In genomic region chr11:121481484-121482230, GRCh38 we compare ENCODE assay signal across 8 cellular contexts. TPM values are rescaled to one million over a fixed set of nuclear protein-coding genes. Genes with fewer than 3 reads are reported as not detected.
DNase-seq lines count a peak whose midpoint lies in the region; ATAC-seq and TF ChIP-seq lines count a peak whose summit lies in the region.
"Not testable (repeated sequence)": the region's sequence is repeated elsewhere in the genome, so short reads cannot be mapped to it uniquely, and the experiment has no call there.

No MANE protein-coding gene starts in this region.

- H3K9me3 ChIP-seq in OCI-LY7 (ENCODE audit: low read length) = not testable (repeated sequence)

- H2AFZ ChIP-seq in OCI-LY7 (ENCODE audit: low read length) = not testable (repeated sequence)

- ATAC-seq in GM19324 (IDR thresholded peaks at IDR 0.05; ENCODE audit: low FRiP score, unreplicated experiment) (peak; percentile 23), HG02642 (IDR thresholded peaks at IDR 0.05; ENCODE audit: poor library complexity, unreplicated experiment) (peak; percentile 39), HG03432 (IDR thresholded peaks at IDR 0.05; ENCODE audit: unreplicated experiment) (peak; percentile 56)

- intact Hi-C loops in OCI-LY7 (cut with micrococcal nuclease; ENCODE audit: unreplicated experiment) = not testable (repeated sequence)
- intact Hi-C loops in activated T-helper 1 cell treated with anti-CD3 and anti-CD28 coated beads, Interleukin-12 subunit alpha, Interleukin-12 subunit beta, Interleukin-2, Interleukin-4 antibody, amounts not matched to agents 30 ng/mL and 10 ng/mL and 1 ng/mL, durations not matched to agents 14 hours and 24 hours and 36 hours (cut with micrococcal nuclease) = loop anchor here (1.0 to 5.0 kb wide), 6 partner anchors 13 to 51 kb away; partner anchors contain the start of genes SORL1 and SORL1-AS1

- not testable (repeated sequence) for DNase-seq in GM12864 (ENCODE audit: low read depth)
- peak; percentile 37 for DNase-seq in OCI-LY7 (ENCODE audit: low spot score)
- DNase-seq in activated T-helper 1 cell treated with anti-CD3 and anti-CD28 coated beads, Interleukin-12 subunit alpha, Interleukin-12 subunit beta, Interleukin-2, Interleukin-4 antibody, amounts not matched to agents 30 ng/mL and 10 ng/mL and 1 ng/mL, durations not matched to agents 14 hours and 24 hours and 36 hours (ENCODE audit: low spot score) = peak; percentile 71
- DNase-seq in germinal center (ENCODE audit: low spot score) = peak; percentile 51
- DNase-seq in stimulated activated naive CD4-positive, alpha-beta T cell treated with Interleukin-2 at 50 U/mL for 16 hours (lab: John Stamatoyannopoulos, UW) = peak; percentile 19

- peaks cover 47% of the 10 kb centered on the region for H3K36me3 Mint-ChIP-seq in activated T-helper 1 cell treated with anti-CD3 and anti-CD28 coated beads, Interleukin-12 subunit alpha, Interleukin-12 subunit beta, Interleukin-2, Interleukin-4 antibody, amounts not matched to agents 30 ng/mL and 10 ng/mL and 1 ng/mL, durations not matched to agents 14 hours and 24 hours and 36 hours (ENCODE audit: low read depth)

- peak overlapping the region; percentile 79 for H3K27ac ChIP-seq in OCI-LY7 (ENCODE audit: low read depth, low read length, poor library complexity, severe bottlenecking)

- peaks cover 91% of the 10 kb centered on the region for H3K79me2 ChIP-seq in OCI-LY7 (ENCODE audit: insufficient read depth, low read depth, low read length)

- H3K4me1 Mint-ChIP-seq in activated T-helper 1 cell treated with anti-CD3 and anti-CD28 coated beads, Interleukin-12 subunit alpha, Interleukin-12 subunit beta, Interleukin-2, Interleukin-4 antibody, amounts not matched to agents 30 ng/mL and 10 ng/mL and 1 ng/mL, durations not matched to agents 14 hours and 24 hours and 36 hours (ENCODE audit: low read depth) = peaks cover 44% of the 10 kb centered on the region

- CTCF ChIA-PET in OCI-LY7 (lab: Charles Lee; ENCODE audit: unreplicated experiment) = interaction anchor here (0.9 to 1.8 kb wide), 2 partner anchors 12 to 114 kb away, joined by 3 read pairs; no protein-coding TSS in a partner anchor

- not testable (repeated sequence) for H3K9me2 ChIP-seq in OCI-LY7 (ENCODE audit: insufficient read depth, low read length)

- peak overlapping the region; percentile 76 for H3K4me3 Mint-ChIP-seq in activated T-helper 1 cell treated with anti-CD3 and anti-CD28 coated beads, Interleukin-12 subunit alpha, Interleukin-12 subunit beta, Interleukin-2, Interleukin-4 antibody, amounts not matched to agents 30 ng/mL and 10 ng/mL and 1 ng/mL, durations not matched to agents 14 hours and 24 hours and 36 hours

- not testable (repeated sequence) for H3K9me3 Mint-ChIP-seq in activated T-helper 1 cell treated with anti-CD3 and anti-CD28 coated beads, Interleukin-12 subunit alpha, Interleukin-12 subunit beta, Interleukin-2, Interleukin-4 antibody, amounts not matched to agents 30 ng/mL and 10 ng/mL and 1 ng/mL, durations not matched to agents 14 hours and 24 hours and 36 hours

- peak overlapping the region; percentile 96 for H3K27ac Mint-ChIP-seq in activated T-helper 1 cell treated with anti-CD3 and anti-CD28 coated beads, Interleukin-12 subunit alpha, Interleukin-12 subunit beta, Interleukin-2, Interleukin-4 antibody, amounts not matched to agents 30 ng/mL and 10 ng/mL and 1 ng/mL, durations not matched to agents 14 hours and 24 hours and 36 hours

- not testable (repeated sequence) for H3K27me3 Mint-ChIP-seq in activated T-helper 1 cell treated with anti-CD3 and anti-CD28 coated beads, Interleukin-12 subunit alpha, Interleukin-12 subunit beta, Interleukin-2, Interleukin-4 antibody, amounts not matched to agents 30 ng/mL and 10 ng/mL and 1 ng/mL, durations not matched to agents 14 hours and 24 hours and 36 hours (ENCODE audit: insufficient read depth)

- peaks cover 42% of the 10 kb centered on the region for H3K4me1 ChIP-seq in OCI-LY7 (ENCODE audit: insufficient read depth, low read length, poor library complexity, severe bottlenecking)

- H4K20me1 ChIP-seq in OCI-LY7 (ENCODE audit: insufficient read depth, low read length) = not testable (repeated sequence)

- H3K4me3 ChIP-seq in GM12864 (ENCODE audit: low read depth, low read length) = peak overlapping the region; percentile 14
- H3K4me3 ChIP-seq in OCI-LY7 (ENCODE audit: low read depth, low read length, poor library complexity, severe bottlenecking) = peak overlapping the region; percentile 38

- H3K36me3 ChIP-seq in OCI-LY7 (ENCODE audit: insufficient read depth, low read length) = peaks cover 87% of the 10 kb centered on the region

- H3K4me2 ChIP-seq in OCI-LY7 (ENCODE audit: low read length) = peak overlapping the region; percentile 73

- not testable (repeated sequence) for TF ChIP-seq CTCF in GM12864 (IDR thresholded peaks at IDR 0.05; ENCODE audit: low read depth, low read length, missing control alignments); OCI-LY7 (conservative IDR thresholded peaks at IDR 0.05; ENCODE audit: low read length)

- POLR2A ChIA-PET in OCI-LY7 (lab: Charles Lee) = interaction anchor here (0.7 to 2.8 kb wide), 5 partner anchors 12 to 160 kb away, joined by 4 to 10 read pairs (median 9); no protein-coding TSS in a partner anchor

- not testable (repeated sequence) for BruUV-seq in OCI-LY7 (replicated peaks; lab: Mats Ljungman, UMichigan)

RNA-seq across cellular contexts. Expression of gene SORL1, which starts 29.5 kb away (rescaled TPM):
- 219 and 228 TPM in 2 replicates for total RNA-seq in OCI-LY7 (2014; rRNA removed; shearing (Covaris generic))
- 400 and 411 TPM in 2 replicates for total RNA-seq in OCI-LY7 (2022)
- 19.2 and 20.9 TPM in 2 replicates for total RNA-seq in activated T-helper 1 cell treated with anti-CD3 and anti-CD28 coated beads, Interleukin-12 subunit alpha, Interleukin-12 subunit beta, Interleukin-2, Interleukin-4 antibody, amounts not matched to agents 30 ng/mL and 10 ng/mL and 1 ng/mL, durations not matched to agents 14 hours and 24 hours and 36 hours

Comparison
In these comparisons a context has a peak if more than half of its experiments do, and no peak if none do; other contexts are left out.
1. RNA of gene SORL1, which starts 29.5 kb away (total RNA-seq): 219 to 411 TPM in OCI-LY7; 19.2 to 20.9 TPM in activated T-helper 1 cell treated with anti-CD3 and anti-CD28 coated beads, Interleukin-12 subunit alpha, Interleukin-12 subunit beta, Interleukin-2, Interleukin-4 antibody, amounts not matched to agents 30 ng/mL and 10 ng/mL and 1 ng/mL, durations not matched to agents 14 hours and 24 hours and 36 hours; every median in the first group is over 10 times any median in the second.
2. Peak in every context shown above with its lines, with median percentiles within 50 percentile points of each other: ATAC-seq.